ENCODE assay signal across 27 cellular contexts in the genomic region with DNA sequence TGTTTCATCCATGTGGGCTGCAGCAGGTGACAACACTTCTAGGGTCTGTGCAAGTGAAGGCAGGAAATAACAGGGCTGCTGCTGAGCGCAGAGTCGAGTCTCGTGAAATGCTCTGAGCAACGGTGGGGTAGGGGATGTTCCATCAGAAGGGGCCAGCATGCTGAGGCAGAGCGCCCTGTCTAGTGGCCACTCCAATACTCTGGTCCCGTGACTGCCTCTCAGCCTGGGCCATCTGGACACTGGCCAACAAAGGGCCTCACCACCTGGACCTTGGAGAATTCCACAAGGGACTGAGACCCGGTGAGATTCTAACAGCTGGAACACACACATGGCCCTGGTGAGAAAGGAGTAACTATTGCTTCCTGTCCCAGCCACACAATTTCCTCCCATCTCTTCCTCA.
DNase-seq lines count a peak whose midpoint lies in the region; ATAC-seq and TF ChIP-seq lines count a peak whose summit lies in the region.
"Had no signal": no experiment of that assay in that cellular context is flagged by ENCODE, and none has a peak within 500 bp of the region (broad histone marks: within the 10 kb centered on the region; RNA-seq: fewer than 3 reads in every experiment).

No MANE protein-coding gene starts in this region.

- no peaks in the 10 kb centered on the region for H3K27me3 ChIP-seq in BLaER1 treated with 17β-estradiol and CSF1 and Interleukin-3, amounts not matched to agents 10 nM and 100 nM
- H3K27me3 ChIP-seq in left lung, result no peaks in the 10 kb centered on the region
- H3K27me3 ChIP-seq: ovary had no signal

- no peak overlapping the region for H3K4me3 Mint-ChIP-seq in activated CD4-positive, alpha-beta memory T cell treated with anti-CD3 and anti-CD28 coated beads for 36 hours
- H3K4me3 Mint-ChIP-seq: activated B cell treated with CpG ODN at 0.5 μM for 24 hours; activated T-cell treated with anti-CD3 and anti-CD28 coated beads, Interleukin-2, amount 50 U/mL, for 72 hours; CD8-positive, alpha-beta memory T cell; natural killer cell treated with Interleukin-12 subunit alpha and Interleukin-12 subunit beta and Interleukin-15 and Interleukin-18, amount 100 ng/mL, for 72 hours; type B pancreatic cell had no signal

- no peaks in the 10 kb centered on the region for H3K4me1 Mint-ChIP-seq in activated CD4-positive, alpha-beta memory T cell treated with anti-CD3 and anti-CD28 coated beads for 36 hours (ENCODE audit: low read depth)
- H3K4me1 Mint-ChIP-seq: activated B cell treated with CpG ODN at 0.5 μM for 24 hours; CD8-positive, alpha-beta memory T cell had no signal

- intact Hi-C loops in left lung (cut with DNase I), result no loop called here
- intact Hi-C loops in activated CD4-positive, alpha-beta memory T cell treated with anti-CD3 and anti-CD28 coated beads for 36 hours (cut with micrococcal nuclease), result no loop called here

- DNase-seq in NCI-H146 (lab: John Stamatoyannopoulos, UW), result peak; percentile 68
- DNase-seq in NCI-H774 (lab: John Stamatoyannopoulos, UW), result peak; percentile 59
- no peak for DNase-seq in left lung
- DNase-seq in H4 (ENCODE audit: low spot score), result no peak
- no peak for DNase-seq in activated CD4-positive, alpha-beta memory T cell treated with anti-CD3 and anti-CD28 coated beads for 36 hours
- no peak for DNase-seq in effector CD8-positive, alpha-beta T cell (lab: John Stamatoyannopoulos, UW)
- DNase-seq: activated B cell treated with CpG ODN at 0.5 μM for 24 hours; activated CD4-positive, alpha-beta T cell treated with anti-CD3 and anti-CD28 coated beads, Interleukin-2, amount 50 U/mL, for 1 hour; activated naive CD4-positive, alpha-beta T cell; activated T-cell treated with anti-CD3 and anti-CD28 coated beads, Interleukin-2, amount 50 U/mL, for 72 hours; CD8-positive, alpha-beta memory T cell; GDM1; MM.1S; mucosa of descending colon; NCI-H1694; NCI-H2227 treated with DMSO at 0.1 percent for 48 hours; ovary; retina; SHP77 treated with DMSO at 0.1 percent for 48 hours; T-helper 9 cell had no signal

- peaks cover 0 to 49% (median 36%) of the 10 kb centered on the region in 10 experiments; a peak in 18 of 20 replicates for H3K4me1 ChIP-seq in BLaER1 treated with 17β-estradiol and CSF1 and Interleukin-3, amounts not matched to agents 10 nM and 100 nM
- no peaks in the 10 kb centered on the region for H3K4me1 ChIP-seq in left lung

- H3K9me3 ChIP-seq in BLaER1 treated with 17β-estradiol and CSF1 and Interleukin-3, amounts not matched to agents 10 nM and 100 nM (replicated peaks in 1 of 11), result no peaks in the 10 kb centered on the region
- H3K9me3 ChIP-seq in left lung, result no peaks in the 10 kb centered on the region
- H3K9me3 ChIP-seq: mucosa of descending colon, ovary had no signal

- no peaks in the 10 kb centered on the region for H3K36me3 Mint-ChIP-seq in activated CD4-positive, alpha-beta memory T cell treated with anti-CD3 and anti-CD28 coated beads for 36 hours
- H3K36me3 Mint-ChIP-seq: CD8-positive, alpha-beta memory T cell; natural killer cell treated with Interleukin-12 subunit alpha and Interleukin-12 subunit beta and Interleukin-15 and Interleukin-18, amount 100 ng/mL, for 72 hours; type B pancreatic cell had no signal

- H3K36me3 ChIP-seq in BLaER1 treated with 17β-estradiol and CSF1 and Interleukin-3, amounts not matched to agents 10 nM and 100 nM, result no peaks in the 10 kb centered on the region
- H3K36me3 ChIP-seq in left lung, result no peaks in the 10 kb centered on the region
- H3K36me3 ChIP-seq: ovary had no signal

- H3K4me3 ChIP-seq in BLaER1 treated with 17β-estradiol and CSF1 and Interleukin-3, amounts not matched to agents 10 nM and 100 nM, result no peak overlapping the region
- no peak overlapping the region for H3K4me3 ChIP-seq in left lung
- H3K4me3 ChIP-seq: lung, mucosa of descending colon, ovary, skin epidermis had no signal

- H3K27ac ChIP-seq in BLaER1 treated with 17β-estradiol and CSF1 and Interleukin-3, amounts not matched to agents 10 nM and 100 nM, result no peak overlapping the region
- H3K27ac ChIP-seq in left lung, result no peak overlapping the region
- H3K27ac ChIP-seq: KMS-11, ovary, skin epidermis had no signal

- peak overlapping the region in 10 of 11 experiments; percentile 3 to 87 (median 74); a peak in 18 of 22 replicates for H3K4me2 ChIP-seq in BLaER1 treated with 17β-estradiol and CSF1 and Interleukin-3, amounts not matched to agents 10 nM and 100 nM
- H3K4me2 ChIP-seq: KMS-11 had no signal

- no peaks in the 10 kb centered on the region for H3K9me3 Mint-ChIP-seq in activated CD4-positive, alpha-beta memory T cell treated with anti-CD3 and anti-CD28 coated beads for 36 hours
- H3K9me3 Mint-ChIP-seq: activated B cell treated with CpG ODN at 0.5 μM for 24 hours; activated T-cell treated with anti-CD3 and anti-CD28 coated beads, Interleukin-2, amount 50 U/mL, for 72 hours; CD8-positive, alpha-beta memory T cell; natural killer cell treated with Interleukin-12 subunit alpha and Interleukin-12 subunit beta and Interleukin-15 and Interleukin-18, amount 100 ng/mL, for 72 hours; type B pancreatic cell had no signal

- no peak for TF ChIP-seq CTCF in left lung (IDR thresholded peaks at IDR 0.05)

- POLR2A ChIA-PET in activated CD4-positive, alpha-beta memory T cell treated with anti-CD3 and anti-CD28 coated beads for 36 hours (lab: Charles Lee), result interaction anchor here (0.7 kb wide), 1 partner anchor 1913 kb away, joined by 3 read pairs; no protein-coding TSS in a partner anchor

- peak; percentile 42 for ATAC-seq in left lung
- ATAC-seq in GM19397 (IDR thresholded peaks at IDR 0.05; ENCODE audit: unreplicated experiment), result no peak
- ATAC-seq: activated T-cell treated with anti-CD3 and anti-CD28 coated beads, Interleukin-2, amount 50 U/mL, for 72 hours; mucosa of descending colon; natural killer cell treated with Interleukin-12 subunit alpha and Interleukin-12 subunit beta and Interleukin-15 and Interleukin-18, amount 100 ng/mL, for 72 hours had no signal

- CTCF ChIA-PET in activated CD4-positive, alpha-beta memory T cell treated with anti-CD3 and anti-CD28 coated beads for 36 hours (lab: Charles Lee), result no interaction called here

- no peak overlapping the region for H3K9ac ChIP-seq in BLaER1 treated with 17β-estradiol and CSF1 and Interleukin-3, amounts not matched to agents 10 nM and 100 nM
- H3K9ac ChIP-seq: KMS-11 had no signal

- H3K27ac Mint-ChIP-seq in activated CD4-positive, alpha-beta memory T cell treated with anti-CD3 and anti-CD28 coated beads for 36 hours, result no peak overlapping the region
- H3K27ac Mint-ChIP-seq: activated B cell treated with CpG ODN at 0.5 μM for 24 hours; activated T-cell treated with anti-CD3 and anti-CD28 coated beads, Interleukin-2, amount 50 U/mL, for 72 hours; CD8-positive, alpha-beta memory T cell; natural killer cell treated with Interleukin-12 subunit alpha and Interleukin-12 subunit beta and Interleukin-15 and Interleukin-18, amount 100 ng/mL, for 72 hours; type B pancreatic cell had no signal

- H4K20me1 ChIP-seq in BLaER1 treated with 17β-estradiol and CSF1 and Interleukin-3, amounts not matched to agents 10 nM and 100 nM, result no peaks in the 10 kb centered on the region; a peak in 2 of 22 replicates

- peaks cover 7% of the 10 kb centered on the region for H3K27me3 Mint-ChIP-seq in activated CD4-positive, alpha-beta memory T cell treated with anti-CD3 and anti-CD28 coated beads for 36 hours
- H3K27me3 Mint-ChIP-seq: type B pancreatic cell had no signal

Comparison
In these comparisons a context has a peak if more than half of its experiments do, and no peak if none do; other contexts are left out.
1. DNase-seq: peak in NCI-H146 (single experiment) and NCI-H774 (single experiment); none in left lung (0 of 2), H4 (single experiment), activated CD4-positive, alpha-beta memory T cell treated with anti-CD3 and anti-CD28 coated beads for 36 hours (single experiment) and effector CD8-positive, alpha-beta T cell (single experiment).